Comparison of ENCODE assay signal across 1 cellular context in the genomic region with DNA sequence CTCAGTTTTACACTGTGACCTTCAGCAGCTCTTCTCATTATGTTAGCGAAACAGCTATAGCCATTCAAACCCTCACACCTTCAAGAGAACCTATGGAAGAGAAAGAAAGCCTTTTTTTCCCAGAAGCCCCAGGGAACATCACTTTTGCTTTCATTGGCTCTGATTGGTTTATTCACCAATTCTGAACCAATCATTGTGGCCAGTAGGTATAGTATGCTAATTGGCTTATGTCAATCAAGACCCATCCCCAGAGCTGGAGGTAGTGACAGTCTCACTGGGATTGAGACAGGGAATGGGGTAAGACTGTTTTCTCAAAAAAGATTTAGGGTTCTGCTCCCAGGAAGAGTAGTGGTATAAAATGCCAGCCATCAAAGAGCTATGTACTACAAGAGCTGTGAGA.
TF ChIP-seq lines count a peak whose summit lies in the region.

No MANE protein-coding gene starts in this region.

TF ChIP-seq in HCT116, 20 proteins besides CTCF, POLR2A, EP300 and RAD21:
- TF ChIP-seq YY1 (IDR thresholded peaks at IDR 0.05; ENCODE audit: extremely low read depth, insufficient replicate concordance, low read depth, low read length) (no peak), SP1 (IDR thresholded peaks at IDR 0.05; ENCODE audit: low read depth) (no peak), FOSL1 (IDR thresholded peaks at IDR 0.05; ENCODE audit: low read depth) (no peak), POLR2AphosphoS5 (IDR thresholded peaks at IDR 0.05; ENCODE audit: low read depth, low read length) (no peak), EZH2phosphoT487 (IDR thresholded peaks at IDR 0.05; ENCODE audit: borderline replicate concordance) (no peak)
